ENCODE assay signal across 1 cellular context in the genomic region with DNA sequence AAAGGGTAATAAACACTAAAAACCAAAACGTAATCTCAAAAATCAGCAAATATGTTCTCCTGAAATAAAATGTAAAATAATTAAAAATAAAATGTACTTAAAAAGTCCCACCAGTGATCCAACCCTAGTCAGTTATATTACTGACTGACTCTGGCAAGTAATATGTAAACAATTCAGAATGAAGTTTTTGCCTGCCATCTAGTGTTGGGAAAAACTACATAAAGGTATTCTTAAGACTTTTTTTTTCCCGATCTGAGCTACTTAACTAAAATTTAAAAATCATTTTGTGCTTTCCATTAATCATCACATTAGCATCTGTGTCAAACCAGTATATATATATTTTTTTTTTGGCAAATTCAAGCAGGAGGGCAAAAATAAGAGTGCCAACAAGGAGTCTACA.
TF ChIP-seq lines count a peak whose summit lies in the region.

No MANE protein-coding gene starts in this region.

TF ChIP-seq in GM12878, 131 proteins besides CTCF, POLR2A, EP300 and RAD21 (continued from another document):
- TF ChIP-seq, protein P1, sequence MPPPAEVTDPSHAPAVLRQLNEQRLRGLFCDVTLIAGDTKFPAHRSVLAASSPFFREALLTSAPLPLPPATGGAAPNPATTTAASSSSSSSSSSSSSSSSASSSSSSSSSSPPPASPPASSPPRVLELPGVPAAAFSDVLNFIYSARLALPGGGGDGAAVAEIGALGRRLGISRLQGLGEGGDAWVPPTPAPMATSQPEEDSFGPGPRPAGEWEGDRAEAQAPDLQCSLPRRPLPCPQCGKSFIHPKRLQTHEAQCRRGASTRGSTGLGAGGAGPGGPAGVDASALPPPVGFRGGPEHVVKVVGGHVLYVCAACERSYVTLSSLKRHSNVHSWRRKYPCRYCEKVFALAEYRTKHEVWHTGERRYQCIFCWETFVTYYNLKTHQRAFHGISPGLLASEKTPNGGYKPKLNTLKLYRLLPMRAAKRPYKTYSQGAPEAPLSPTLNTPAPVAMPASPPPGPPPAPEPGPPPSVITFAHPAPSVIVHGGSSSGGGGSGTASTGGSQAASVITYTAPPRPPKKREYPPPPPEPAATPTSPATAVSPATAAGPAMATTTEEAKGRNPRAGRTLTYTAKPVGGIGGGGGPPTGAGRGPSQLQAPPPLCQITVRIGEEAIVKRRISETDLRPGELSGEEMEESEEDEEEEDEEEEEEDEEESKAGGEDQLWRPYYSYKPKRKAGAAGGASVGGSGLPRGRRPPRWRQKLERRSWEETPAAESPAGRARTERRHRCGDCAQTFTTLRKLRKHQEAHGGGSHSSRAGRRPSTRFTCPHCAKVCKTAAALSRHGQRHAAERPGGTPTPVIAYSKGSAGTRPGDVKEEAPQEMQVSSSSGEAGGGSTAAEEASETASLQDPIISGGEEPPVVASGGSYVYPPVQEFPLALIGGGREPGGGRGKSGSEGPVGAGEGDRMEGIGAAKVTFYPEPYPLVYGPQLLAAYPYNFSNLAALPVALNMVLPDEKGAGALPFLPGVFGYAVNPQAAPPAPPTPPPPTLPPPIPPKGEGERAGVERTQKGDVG (CRISPR knock-in tag; IDR thresholded peaks at IDR 0.05), result no peak
- TF ChIP-seq SREBF2 (IDR thresholded peaks at IDR 0.05; ENCODE audit: low read length), result no peak
TF ChIP-seq in GM12878: peak in this region for 0.
